8 cellular contexts compared by ENCODE assay signal in genomic region chr3:128616516-128617269, GRCh38. TPM values are rescaled to one million over a fixed set of nuclear protein-coding genes. Genes with fewer than 3 reads are reported as not detected.
DNase-seq lines count a peak whose midpoint lies in the region; ATAC-seq, FAIRE-seq and TF ChIP-seq lines count a peak whose summit lies in the region.

No MANE protein-coding gene starts in this region.

- peak; percentile 2 for ATAC-seq in GM19035 (IDR thresholded peaks at IDR 0.05; ENCODE audit: unreplicated experiment)

- H3K9me3 ChIP-seq in SU-DHL-6 (ENCODE audit: insufficient read depth, low read length) = no peaks in the 10 kb centered on the region
- no peaks in the 10 kb centered on the region for H3K9me3 ChIP-seq in esophagus muscularis mucosa
- H3K9me3 ChIP-seq in skeletal muscle tissue (ENCODE audit: control insufficient read depth in 3 of 3, low read length in 3 of 3) = no peaks in the 10 kb centered on the region

- H3K27me3 ChIP-seq in SU-DHL-6 (ENCODE audit: low read length) = no peaks in the 10 kb centered on the region
- no peaks in the 10 kb centered on the region for H3K27me3 ChIP-seq in esophagus muscularis mucosa
- H3K27me3 ChIP-seq in skeletal muscle tissue (ENCODE audit: control insufficient read depth in 3 of 3, insufficient read depth in 3 of 3, low read length in 3 of 3) = no peaks in the 10 kb centered on the region

- FAIRE-seq in RCC 7860 (lab: Jason Lieb, UNC) = no peak

- peak overlapping the region; percentile 62 for H3K4me2 ChIP-seq in SU-DHL-6 (ENCODE audit: low read depth, low read length, poor library complexity, severe bottlenecking)

- H3K27ac ChIP-seq in SU-DHL-6 (ENCODE audit: low read depth, low read length) (no peak overlapping the region), esophagus muscularis mucosa (replicated peaks in 1 of 4) (peak overlapping the region; percentile 83 to 88 (median 86)), skeletal muscle tissue (ENCODE audit: low read depth, low read length) (peak overlapping the region; percentile 82)

- H4K20me1 ChIP-seq in SU-DHL-6 (ENCODE audit: low read depth, low read length) = no peaks in the 10 kb centered on the region

- DNase-seq in esophagus muscularis mucosa (ENCODE audit: extremely low spot score) (no peak), NCI-H187 treated with DMSO at 0.1 percent for 48 hours (lab: John Stamatoyannopoulos, UW) (no peak), NCI-H510A (lab: John Stamatoyannopoulos, UW) (no peak), RCC 7860 (ENCODE audit: low spot score) (no peak), DMS79 treated with DMSO at 0.1 percent for 48 hours (lab: John Stamatoyannopoulos, UW) (no peak)

- no peaks in the 10 kb centered on the region for H3K36me3 ChIP-seq in SU-DHL-6 (ENCODE audit: low read length)
- H3K36me3 ChIP-seq in esophagus muscularis mucosa = peaks cover 19 to 28% (median 26%) of the 10 kb centered on the region in 4 donors
- H3K36me3 ChIP-seq in skeletal muscle tissue (ENCODE audit: control insufficient read depth in 3 of 3, insufficient read depth in 3 of 3, low read length in 3 of 3) = peaks cover 16 to 23% (median 21%) of the 10 kb centered on the region in 3 donors

- H2AFZ ChIP-seq in SU-DHL-6 (ENCODE audit: low read depth, low read length, severe bottlenecking) = peak overlapping the region; percentile 53

- intact Hi-C loops in esophagus muscularis mucosa (cut with DNase I) = loop anchor here (5.0 to 10.0 kb wide), 3 partner anchors 36 to 462 kb away; partner anchors contain the start of genes EEFSEC and RPN1

- peaks cover 17% of the 10 kb centered on the region for H3F3A ChIP-seq in SU-DHL-6 (ENCODE audit: insufficient read depth)

- TF ChIP-seq POLR2A in esophagus muscularis mucosa (IDR thresholded peaks at IDR 0.05; ENCODE audit: low read depth) = no peak

- H3K9me2 ChIP-seq in SU-DHL-6 (replicated peaks; ENCODE audit: insufficient read depth, low read length) = no peaks in the 10 kb centered on the region

- peaks cover 15% of the 10 kb centered on the region for H3K79me2 ChIP-seq in SU-DHL-6 (ENCODE audit: insufficient read depth, low read length)

- H3K9ac ChIP-seq in SU-DHL-6 (ENCODE audit: low read length) (peak overlapping the region; percentile 86), skeletal muscle tissue (ENCODE audit: low read depth in 1 of 3, low read length in 3 of 3) (peak overlapping the region; percentile 92 to 99 (median 93))

- H3K4me1 ChIP-seq in esophagus muscularis mucosa (peaks cover 14 to 28% (median 23%) of the 10 kb centered on the region in 4 donors), skeletal muscle tissue (ENCODE audit: control insufficient read depth in 3 of 3, insufficient read depth in 3 of 3, low read length in 3 of 3) (peaks cover 18 to 26% (median 21%) of the 10 kb centered on the region in 3 donors)

- TF ChIP-seq CTCF in SU-DHL-6 (IDR thresholded peaks at IDR 0.05; ENCODE audit: insufficient read depth, low read length, poor library complexity, severe bottlenecking) (no peak), esophagus muscularis mucosa (IDR thresholded peaks at IDR 0.05) (no peak)

- 70% methylated on average over 3 of the region's 16 CpGs for WGBS in esophagus muscularis mucosa

- H3K4me3 ChIP-seq in SU-DHL-6 (ENCODE audit: insufficient read depth, low read length, poor library complexity, severe bottlenecking) = no peak overlapping the region
- H3K4me3 ChIP-seq in esophagus muscularis mucosa = peak overlapping the region; percentile 68 to 87 (median 76)
- H3K4me3 ChIP-seq in skeletal muscle tissue (ENCODE audit: low read length in 3 of 3) = peak overlapping the region; percentile 70 to 91 (median 79)

- no peak for TF ChIP-seq EP300 in esophagus muscularis mucosa (IDR thresholded peaks at IDR 0.05)

RNA-seq across cellular contexts. Expression of gene RPN1, which starts 33.9 kb away (rescaled TPM):
- total RNA-seq in esophagus muscularis mucosa (100 to 1,000 TPM; 131 to 198 (median 177) TPM), skeletal muscle tissue (159 TPM)
